Comparison of ENCODE assay signal across 8 cellular contexts in genomic region chr19:5961969-5962945, GRCh38. TPM values are rescaled to one million over a fixed set of nuclear protein-coding genes. Genes with fewer than 3 reads are reported as not detected.
A peak's percentile ranks its signal among the peaks of the same experiment; 100 is the strongest.
DNase-seq lines count a peak whose midpoint lies in the region; ATAC-seq and TF ChIP-seq lines count a peak whose summit lies in the region.

No MANE protein-coding gene starts in this region.

- CTCF ChIA-PET in activated CD4-positive, alpha-beta memory T cell treated with anti-CD3 and anti-CD28 coated beads for 36 hours (lab: Charles Lee) = interaction anchor here (1.0 to 2.0 kb wide), 6 partner anchors 9 to 256 kb away, joined by 3 to 8 read pairs (median 6); partner anchors contain the start of gene NRTN

- intact Hi-C loops in activated CD4-positive, alpha-beta memory T cell treated with anti-CD3 and anti-CD28 coated beads for 36 hours (cut with micrococcal nuclease) = loop anchor here (1.0 kb wide), 2 partner anchors 9 to 16 kb away; partner anchors contain the start of gene RANBP3
- intact Hi-C loops in natural killer cell (cut with micrococcal nuclease) = loop anchor here (1.0 kb wide), 1 partner anchor 9 kb away; no protein-coding TSS in a partner anchor

- WGBS in urinary bladder = 38% methylated on average over 29 of the region's 29 CpGs

- H3K27me3 ChIP-seq in effector memory CD4-positive, alpha-beta T cell (replicated peaks; ENCODE audit: control insufficient read depth, insufficient read depth, low read length, poor library complexity, severe bottlenecking) = no peaks in the 10 kb centered on the region

- peak overlapping the region; percentile 98 for H3K27ac Mint-ChIP-seq in activated CD4-positive, alpha-beta memory T cell treated with anti-CD3 and anti-CD28 coated beads for 36 hours
- H3K27ac Mint-ChIP-seq in natural killer cell = peak overlapping the region; percentile 94 to 96

- peaks cover 92% of the 10 kb centered on the region for H3K4me1 Mint-ChIP-seq in activated CD4-positive, alpha-beta memory T cell treated with anti-CD3 and anti-CD28 coated beads for 36 hours (ENCODE audit: low read depth)
- H3K4me1 Mint-ChIP-seq in natural killer cell = peaks cover 62 to 85% of the 10 kb centered on the region in 2 donors

- H3K27me3 Mint-ChIP-seq in activated CD4-positive, alpha-beta memory T cell treated with anti-CD3 and anti-CD28 coated beads for 36 hours = no peaks in the 10 kb centered on the region
- H3K27me3 Mint-ChIP-seq in natural killer cell (ENCODE audit: low read depth in 2 of 2) = no peaks in the 10 kb centered on the region

- no peaks in the 10 kb centered on the region for H3K9me3 ChIP-seq in effector memory CD4-positive, alpha-beta T cell (ENCODE audit: control insufficient read depth, low read length)

- DNase-seq in GF-D8 (lab: John Stamatoyannopoulos, UW) (peak; percentile 37), NCI-H2081 treated with DMSO at 0.1 percent for 48 hours (lab: John Stamatoyannopoulos, UW) (peak; percentile 96), natural killer cell (peak; percentile 58), G401 (ENCODE audit: low spot score) (no peak)
- peak; percentile 84 for DNase-seq in activated CD4-positive, alpha-beta memory T cell treated with anti-CD3 and anti-CD28 coated beads for 36 hours
- peak; percentile 55 to 75 (median 63) for DNase-seq in effector memory CD4-positive, alpha-beta T cell

- peak overlapping the region; percentile 71 for H3K27ac ChIP-seq in effector memory CD4-positive, alpha-beta T cell (ENCODE audit: insufficient read depth, low read length, poor library complexity, severe bottlenecking)
- peak overlapping the region; percentile 67 for H3K27ac ChIP-seq in urinary bladder (ENCODE audit: low read depth)

- peaks cover 4% of the 10 kb centered on the region for H3K36me3 Mint-ChIP-seq in activated CD4-positive, alpha-beta memory T cell treated with anti-CD3 and anti-CD28 coated beads for 36 hours
- H3K36me3 Mint-ChIP-seq in natural killer cell = no peaks in the 10 kb centered on the region

- H3K36me3 ChIP-seq in effector memory CD4-positive, alpha-beta T cell (ENCODE audit: control insufficient read depth, insufficient read depth, low read length) = peaks cover 3% of the 10 kb centered on the region
- no peaks in the 10 kb centered on the region for H3K36me3 ChIP-seq in urinary bladder (ENCODE audit: insufficient read depth)

- in situ Hi-C loops in G401 (cut with HindIII; ENCODE audit: low sequenced_read_pairs) = no loop called here

- H3K4me3 ChIP-seq in effector memory CD4-positive, alpha-beta T cell (ENCODE audit: insufficient read depth, low read depth, low read length, poor library complexity, severe bottlenecking) = peak overlapping the region; percentile 38
- H3K4me3 ChIP-seq in urinary bladder (ENCODE audit: low read depth, low read length) = no peak overlapping the region

- ATAC-seq in natural killer cell (peak; percentile 89 to 96 (median 91)), GM18519 (IDR thresholded peaks at IDR 0.05; ENCODE audit: low FRiP score, unreplicated experiment) (no peak)

- H3K9me3 Mint-ChIP-seq in activated CD4-positive, alpha-beta memory T cell treated with anti-CD3 and anti-CD28 coated beads for 36 hours = no peaks in the 10 kb centered on the region
- no peaks in the 10 kb centered on the region for H3K9me3 Mint-ChIP-seq in natural killer cell

- peak overlapping the region; percentile 43 for H3K4me3 Mint-ChIP-seq in activated CD4-positive, alpha-beta memory T cell treated with anti-CD3 and anti-CD28 coated beads for 36 hours
- H3K4me3 Mint-ChIP-seq in natural killer cell = peak overlapping the region; percentile 79

- no peak for TF ChIP-seq CTCF in natural killer cell (IDR thresholded peaks at IDR 0.05)

- POLR2A ChIA-PET in activated CD4-positive, alpha-beta memory T cell treated with anti-CD3 and anti-CD28 coated beads for 36 hours (lab: Charles Lee) = interaction anchor here (1.0 to 1.6 kb wide), 5 partner anchors 10 to 58 kb away, joined by 3 to 6 read pairs (median 4); partner anchors contain the start of gene RANBP3

- peaks cover 69% of the 10 kb centered on the region for H3K4me1 ChIP-seq in effector memory CD4-positive, alpha-beta T cell (ENCODE audit: control insufficient read depth, insufficient read depth, low read length, poor library complexity, severe bottlenecking)
- H3K4me1 ChIP-seq in urinary bladder (ENCODE audit: insufficient read depth) = no peaks in the 10 kb centered on the region

RNA-seq across cellular contexts. Expression of gene RANBP3, which starts 15.7 kb away (rescaled TPM):
- total RNA-seq in activated CD4-positive, alpha-beta memory T cell treated with anti-CD3 and anti-CD28 coated beads for 36 hours = 10 to 100 TPM; 78.1 to 81.3 TPM
- total RNA-seq in natural killer cell = 10 to 100 TPM; 73.9 to 95.2 (median 89.7) TPM
- 44.2 TPM for total RNA-seq in urinary bladder
- 106 TPM for polyA plus RNA-seq in urinary bladder
- total RNA-seq in G401 (2014; rRNA removed; shearing (Covaris generic)) = 55.2 and 71.9 TPM in 2 replicates

RNA-seq across cellular contexts. Expression of gene CAPS, which starts 48.2 kb away (rescaled TPM):
- 1 to 10 TPM; 3.7 to 3.9 TPM for total RNA-seq in activated CD4-positive, alpha-beta memory T cell treated with anti-CD3 and anti-CD28 coated beads for 36 hours
- total RNA-seq in natural killer cell (10 to 100 TPM; 34.0 to 41.6 (median 38.3) TPM), urinary bladder (26.5 TPM)
- 41.9 TPM for polyA plus RNA-seq in urinary bladder
- total RNA-seq in G401 (2014; rRNA removed; shearing (Covaris generic)) = 0.31 and 5.8 TPM in 2 replicates

RNA-seq across cellular contexts. Expression of gene VMAC, which starts 57.6 kb away (rescaled TPM):
- 1 to 10 TPM; 2.9 to 3.3 TPM for total RNA-seq in activated CD4-positive, alpha-beta memory T cell treated with anti-CD3 and anti-CD28 coated beads for 36 hours
- total RNA-seq in natural killer cell = 10 to 100 TPM; 21.1 to 26.3 (median 24.2) TPM
- total RNA-seq in urinary bladder = 10.7 TPM
- 6.5 TPM for polyA plus RNA-seq in urinary bladder
- total RNA-seq in G401 (2014; rRNA removed; shearing (Covaris generic)) = 2.2 and 2.6 TPM in 2 replicates

RNA-seq across cellular contexts. Expression of gene NDUFA11, which starts 58.7 kb away (rescaled TPM):
- total RNA-seq in activated CD4-positive, alpha-beta memory T cell treated with anti-CD3 and anti-CD28 coated beads for 36 hours = 100 to 1,000 TPM; 224 to 226 TPM
- total RNA-seq in natural killer cell = 100 to 1,000 TPM; 111 to 115 (median 113) TPM
- total RNA-seq in urinary bladder = 114 TPM
- 520 TPM for polyA plus RNA-seq in urinary bladder
- 430 and 662 TPM in 2 replicates for total RNA-seq in G401 (2014; rRNA removed; shearing (Covaris generic))
